ENCODE assay signal across 25 cellular contexts in genomic region chr10:78814430-78814806, GRCh38.
DNase-seq lines count a peak whose midpoint lies in the region; ATAC-seq, FAIRE-seq and TF ChIP-seq lines count a peak whose summit lies in the region.
"Had no signal": no experiment of that assay in that cellular context is flagged by ENCODE, and none has a peak within 500 bp of the region (broad histone marks: within the 10 kb centered on the region; RNA-seq: fewer than 3 reads in every experiment).

No MANE protein-coding gene starts in this region.

- CTCF ChIA-PET in A549 (lab: Yijun Ruan, JAX) (interaction anchor here (0.6 to 0.9 kb wide), 2 partner anchors 14 to 1539 kb away, joined by 3 to 4 read pairs; no protein-coding TSS in a partner anchor), K562 (lab: Yijun Ruan, JAX; ENCODE audit: low intra/inter-chr PET ratio) (no interaction called here)

- WGBS in A549 (ENCODE audit: missing lambda C conversion rate), result 75% methylated on average over 3 of the region's 3 CpGs
- WGBS in K562 (ENCODE audit: insufficient coverage, low coverage, missing lambda C conversion rate), result 5% methylated on average over 3 of the region's 3 CpGs

- H3K9me3 ChIP-seq in left ventricle myocardium inferior (replicated peaks), result no peaks in the 10 kb centered on the region
- H3K9me3 ChIP-seq in A549, result peaks cover 5% of the 10 kb centered on the region; the same call in 1 of the 3 replicates
- no peaks in the 10 kb centered on the region for H3K9me3 ChIP-seq in K562 (replicated peaks; ENCODE audit: control insufficient read depth, insufficient read depth, low read depth, low read length)
- no peaks in the 10 kb centered on the region for H3K9me3 ChIP-seq in effector memory CD4-positive, alpha-beta T cell (ENCODE audit: control insufficient read depth, low read length)
- H3K9me3 ChIP-seq: BE2C, BLaER1 had no signal

- H3K9me3 Mint-ChIP-seq in activated naive CD8-positive, alpha-beta T cell treated with anti-CD3 and anti-CD28 coated beads for 36 hours, result no peaks in the 10 kb centered on the region
- H3K9me3 Mint-ChIP-seq: CD4-positive, alpha-beta memory T cell; CD8-positive, alpha-beta memory T cell had no signal

- H3K4me3 ChIP-seq in left ventricle myocardium inferior, result no peak overlapping the region
- no peak overlapping the region for H3K4me3 ChIP-seq in A549
- H3K4me3 ChIP-seq in K562, result no peak overlapping the region
- no peak overlapping the region for H3K4me3 ChIP-seq in effector memory CD4-positive, alpha-beta T cell (ENCODE audit: insufficient read depth, low read depth, low read length, poor library complexity, severe bottlenecking)
- H3K4me3 ChIP-seq: BLaER1 had no signal

- ATAC-seq in A549 (no peak), K562 (no peak)

- H3K4me3 Mint-ChIP-seq in activated naive CD8-positive, alpha-beta T cell treated with anti-CD3 and anti-CD28 coated beads for 36 hours, result no peak overlapping the region
- H3K4me3 Mint-ChIP-seq: CD14-positive monocyte; CD4-positive, alpha-beta memory T cell; CD8-positive, alpha-beta memory T cell had no signal

- H4K20me1 ChIP-seq in K562 (replicated peaks; ENCODE audit: control insufficient read depth, insufficient read depth, low read length), result no peaks in the 10 kb centered on the region
- H4K20me1 ChIP-seq: BLaER1 had no signal

- no peak overlapping the region for H3K9ac ChIP-seq in K562 (ENCODE audit: insufficient read depth in 1 of 2, low read depth in 2 of 2, low read length in 2 of 2)
- H3K9ac ChIP-seq: BLaER1 had no signal

- no peak overlapping the region for H2AFZ ChIP-seq in K562 (ENCODE audit: low read depth, low read length)

- DNase-seq in cardiac septum (ENCODE audit: low spot score), result peak; percentile 63
- no peak for DNase-seq in left ventricle myocardium inferior
- DNase-seq in A549 (ENCODE audit: low read depth in 1 of 2, low spot score in 1 of 2), result no peak
- no peak for DNase-seq in K562 (ENCODE audit: extremely low read depth in 1 of 4, low spot score in 3 of 4)
- DNase-seq in activated naive CD8-positive, alpha-beta T cell treated with anti-CD3 and anti-CD28 coated beads for 36 hours, result no peak
- DNase-seq in 8988T, result no peak
- no peak for DNase-seq in effector memory CD4-positive, alpha-beta T cell
- DNase-seq: ACHN; BE2C; C1 segment of cervical spinal cord; CD4-positive, alpha-beta memory T cell; CD4-positive, CD25-positive, alpha-beta regulatory T cell; CD8-positive, alpha-beta memory T cell; COR-L47; DMS 273 treated with DMSO at 0.1 percent for 48 hours; DMS153; DMS79; DND-41; EL; GDM1 had no signal

- H3K79me2 ChIP-seq in K562 (ENCODE audit: control insufficient read depth, insufficient read depth, low read length), result no peaks in the 10 kb centered on the region

- H3K4me2 ChIP-seq in A549 (no peak overlapping the region), K562 (ENCODE audit: insufficient read depth, low read length) (no peak overlapping the region)
- H3K4me2 ChIP-seq: BLaER1 had no signal

- H3K27ac Mint-ChIP-seq in activated naive CD8-positive, alpha-beta T cell treated with anti-CD3 and anti-CD28 coated beads for 36 hours, result no peak overlapping the region
- H3K27ac Mint-ChIP-seq: CD14-positive monocyte; CD4-positive, alpha-beta memory T cell; CD4-positive, CD25-positive, alpha-beta regulatory T cell; CD8-positive, alpha-beta memory T cell had no signal

- no peak for TF ChIP-seq POLR2A in A549 (IDR thresholded peaks at IDR 0.05; ENCODE audit: low read length)
- TF ChIP-seq POLR2A in K562 (conservative IDR thresholded peaks at IDR 0.05), result no peak

- H3K4me1 ChIP-seq in left ventricle myocardium inferior (no peaks in the 10 kb centered on the region), A549 (peaks cover 30% of the 10 kb centered on the region), K562 (replicated peaks in 1 of 2; ENCODE audit: control insufficient read depth in 2 of 2, insufficient read depth in 2 of 2, low read length in 2 of 2) (no peaks in the 10 kb centered on the region)
- H3K4me1 ChIP-seq in effector memory CD4-positive, alpha-beta T cell (ENCODE audit: control insufficient read depth, insufficient read depth, low read length, poor library complexity, severe bottlenecking), result no peaks in the 10 kb centered on the region
- H3K4me1 ChIP-seq: BE2C, BLaER1 had no signal

- H3K27me3 Mint-ChIP-seq in activated naive CD8-positive, alpha-beta T cell treated with anti-CD3 and anti-CD28 coated beads for 36 hours, result no peaks in the 10 kb centered on the region

- no TSS peak for BruUV-seq in K562 (replicated peaks; lab: Mats Ljungman, UMichigan)

- H3K27ac ChIP-seq in left ventricle myocardium inferior (replicated peaks), result no peak overlapping the region
- peak overlapping the region in 1 of 2 experiments; percentile 76; a peak in 2 of 6 replicates for H3K27ac ChIP-seq in A549
- H3K27ac ChIP-seq in VCaP, result peak overlapping the region; percentile 64
- no peak overlapping the region for H3K27ac ChIP-seq in K562 (ENCODE audit: extremely low read depth, low read depth, low read length)
- no peak overlapping the region for H3K27ac ChIP-seq in effector memory CD4-positive, alpha-beta T cell (ENCODE audit: insufficient read depth, low read length, poor library complexity, severe bottlenecking)
- H3K27ac ChIP-seq: BLaER1 had no signal

- H3K27me3 ChIP-seq in left ventricle myocardium inferior (ENCODE audit: low read depth) (no peaks in the 10 kb centered on the region), K562 (ENCODE audit: control insufficient read depth in 2 of 2, insufficient read depth in 2 of 2, low read length in 2 of 2) (0 out of 5 replicates have a peak, but pooled peaks cover 0 to 5% of the 10 kb centered on the region in 2 experiments)
- no peaks in the 10 kb centered on the region for H3K27me3 ChIP-seq in effector memory CD4-positive, alpha-beta T cell (replicated peaks; ENCODE audit: control insufficient read depth, insufficient read depth, low read length, poor library complexity, severe bottlenecking)
- H3K27me3 ChIP-seq: BE2C, BLaER1 had no signal

- FAIRE-seq in A549 (lab: Jason Lieb, UNC) (no peak), K562 (lab: Jason Lieb, UNC) (no peak)
- FAIRE-seq: GM12891, GM19239 had no signal

- no peaks in the 10 kb centered on the region for H3K9me1 ChIP-seq in K562 (ENCODE audit: control insufficient read depth, insufficient read depth, low read length)

- H3K36me3 Mint-ChIP-seq in activated naive CD8-positive, alpha-beta T cell treated with anti-CD3 and anti-CD28 coated beads for 36 hours, result no peaks in the 10 kb centered on the region
- H3K36me3 Mint-ChIP-seq: CD14-positive monocyte; CD4-positive, alpha-beta memory T cell; CD4-positive, CD25-positive, alpha-beta regulatory T cell; CD8-positive, alpha-beta memory T cell had no signal

- in situ Hi-C loops in K562 (cut with MboI), result no loop called here

- no peak for TF ChIP-seq EP300 in A549 (IDR thresholded peaks at IDR 0.05)
- TF ChIP-seq EP300 in K562 (IDR thresholded peaks at IDR 0.05; ENCODE audit: low read length), result no peak

- TF ChIP-seq RAD21 in A549 (conservative IDR thresholded peaks at IDR 0.05 in 1 of 2, IDR thresholded peaks at IDR 0.05 in 1 of 2), result no peak
- no peak for TF ChIP-seq RAD21 in K562 (CRISPR knock-in tag; conservative IDR thresholded peaks at IDR 0.05 in 1 of 2, IDR thresholded peaks at IDR 0.05 in 1 of 2)

- H3K4me1 Mint-ChIP-seq in activated naive CD8-positive, alpha-beta T cell treated with anti-CD3 and anti-CD28 coated beads for 36 hours, result no peaks in the 10 kb centered on the region
- H3K4me1 Mint-ChIP-seq: CD4-positive, alpha-beta memory T cell; CD4-positive, CD25-positive, alpha-beta regulatory T cell; CD8-positive, alpha-beta memory T cell had no signal

- H3K36me3 ChIP-seq in left ventricle myocardium inferior, result no peaks in the 10 kb centered on the region
- no peaks in the 10 kb centered on the region for H3K36me3 ChIP-seq in K562 (ENCODE audit: control insufficient read depth, insufficient read depth, low read length)
- H3K36me3 ChIP-seq in effector memory CD4-positive, alpha-beta T cell (ENCODE audit: control insufficient read depth, insufficient read depth, low read length), result no peaks in the 10 kb centered on the region
- H3K36me3 ChIP-seq: BE2C, BLaER1 had no signal

- TF ChIP-seq CTCF in left ventricle myocardium inferior (IDR thresholded peaks at IDR 0.05; ENCODE audit: borderline replicate concordance), result no peak
- no peak for TF ChIP-seq CTCF in A549 (IDR thresholded peaks at IDR 0.05)
- TF ChIP-seq CTCF in VCaP (conservative IDR thresholded peaks at IDR 0.05), result no peak
- TF ChIP-seq CTCF in K562 (IDR thresholded peaks at IDR 0.05 in 2 of 3, conservative IDR thresholded peaks at IDR 0.05 in 1 of 3; ENCODE audit: insufficient read depth in 2 of 3, low read depth in 1 of 3, low read length in 3 of 3), result no peak

- POLR2A ChIA-PET in A549 (lab: Yijun Ruan, JAX) (no interaction called here), K562 (lab: Yijun Ruan, JAX) (interaction anchor here (0.9 kb wide), 1 partner anchor 9 kb away, joined by 3 read pairs; no protein-coding TSS in a partner anchor)

- intact Hi-C loops in cardiac septum (cut with DNase I) (no loop called here), left ventricle myocardium inferior (cut with micrococcal nuclease) (no loop called here), K562 (cut with micrococcal nuclease) (no loop called here)

TF ChIP-seq in A549, 52 proteins besides CTCF, POLR2A, EP300 and RAD21:
- peak; percentile 55; the same call in 1 of the 2 replicates for TF ChIP-seq ESRRA (IDR thresholded peaks at IDR 0.05; ENCODE audit: borderline replicate concordance, low read length)
- TF ChIP-seq MAZ (IDR thresholded peaks at IDR 0.05; ENCODE audit: borderline replicate concordance, low read depth, low read length), result no peak
TF ChIP-seq in A549: peak in this region for 1.

TF ChIP-seq in K562, 482 proteins besides CTCF, POLR2A, EP300 and RAD21:
- no peak for TF ChIP-seq ZNF764 (CRISPR knock-in tag; IDR thresholded peaks at IDR 0.05; ENCODE audit: low read depth)
- TF ChIP-seq ESRRA (IDR thresholded peaks at IDR 0.05; ENCODE audit: borderline replicate concordance, low read depth), result 0 out of 2 replicates have a peak, but pooled peaks have one; percentile 41
